In genomic region chr2:28326469-28326805, GRCh38 we compare ENCODE assay signal across 23 cellular contexts.
DNase-seq lines count a peak whose midpoint lies in the region; ATAC-seq and TF ChIP-seq lines count a peak whose summit lies in the region.
"Had no signal": no experiment of that assay in that cellular context is flagged by ENCODE, and none has a peak within 500 bp of the region (broad histone marks: within the 10 kb centered on the region; RNA-seq: fewer than 3 reads in every experiment).

No MANE protein-coding gene starts in this region.

- intact Hi-C loops in vagina (cut with DNase I) (no loop called here), body of pancreas (cut with DNase I) (no loop called here)

- H3K4me3 Mint-ChIP-seq in activated T-cell treated with anti-CD3 and anti-CD28 coated beads, Interleukin-2, amount 50 U/mL, for 24 hours: no peak overlapping the region
- H3K4me3 Mint-ChIP-seq in chondrocyte (ENCODE audit: unreplicated experiment) (no peak overlapping the region), nephron (no peak overlapping the region)
- H3K4me3 Mint-ChIP-seq in effector memory CD8-positive, alpha-beta T cell: no peak overlapping the region
- H3K4me3 Mint-ChIP-seq: activated CD4-positive, alpha-beta T cell treated with anti-CD3 and anti-CD28 coated beads, Interleukin-2, amount 10 ng/mL, durations not matched to agents 24 days and 14 days; naive B cell had no signal

- H3K36me3 Mint-ChIP-seq in activated T-cell treated with anti-CD3 and anti-CD28 coated beads, Interleukin-2, amount 50 U/mL, for 24 hours (ENCODE audit: low read depth): peaks cover 23% of the 10 kb centered on the region
- peaks cover 2% of the 10 kb centered on the region for H3K36me3 Mint-ChIP-seq in chondrocyte (ENCODE audit: low read depth)
- peaks cover 24% of the 10 kb centered on the region for H3K36me3 Mint-ChIP-seq in nephron (ENCODE audit: low read depth)
- H3K36me3 Mint-ChIP-seq in effector memory CD8-positive, alpha-beta T cell (ENCODE audit: insufficient read depth): peaks cover 5% of the 10 kb centered on the region

- no peaks in the 10 kb centered on the region for H3K9me3 Mint-ChIP-seq in activated T-cell treated with anti-CD3 and anti-CD28 coated beads, Interleukin-2, amount 50 U/mL, for 24 hours
- H3K9me3 Mint-ChIP-seq in chondrocyte (ENCODE audit: low read depth): peaks cover 5% of the 10 kb centered on the region
- peaks cover 9% of the 10 kb centered on the region for H3K9me3 Mint-ChIP-seq in nephron
- no peaks in the 10 kb centered on the region for H3K9me3 Mint-ChIP-seq in effector memory CD8-positive, alpha-beta T cell

- H3K27ac Mint-ChIP-seq in activated T-cell treated with anti-CD3 and anti-CD28 coated beads, Interleukin-2, amount 50 U/mL, for 24 hours: peak overlapping the region; percentile 30
- peak overlapping the region; percentile 90 for H3K27ac Mint-ChIP-seq in chondrocyte (ENCODE audit: unreplicated experiment)
- H3K27ac Mint-ChIP-seq in nephron: peak overlapping the region; percentile 55 to 90 (median 61)
- peak overlapping the region in 1 of 2 donors; percentile 62 for H3K27ac Mint-ChIP-seq in effector memory CD8-positive, alpha-beta T cell
- H3K27ac Mint-ChIP-seq: activated CD4-positive, alpha-beta T cell treated with anti-CD3 and anti-CD28 coated beads, Interleukin-2, amount 10 ng/mL, durations not matched to agents 24 days and 14 days had no signal

- no peaks in the 10 kb centered on the region for H3K9me3 ChIP-seq in vagina
- H3K9me3 ChIP-seq in body of pancreas: no peaks in the 10 kb centered on the region
- H3K9me3 ChIP-seq: adrenal gland, heart right ventricle, pancreas, right atrium auricular region, SJSA1, uterus had no signal

- H3K27me3 ChIP-seq in vagina: no peaks in the 10 kb centered on the region
- no peaks in the 10 kb centered on the region for H3K27me3 ChIP-seq in body of pancreas
- H3K27me3 ChIP-seq: adrenal gland, heart right ventricle, pancreas, right atrium auricular region, SJSA1, uterus had no signal

- no peak for TF ChIP-seq CTCF in chondrocyte (IDR thresholded peaks at IDR 0.05)
- TF ChIP-seq CTCF in nephron (IDR thresholded peaks at IDR 0.05; ENCODE audit: unreplicated experiment in 3 of 3): no peak
- no peak for TF ChIP-seq CTCF in vagina (IDR thresholded peaks at IDR 0.05)
- no peak for TF ChIP-seq CTCF in body of pancreas (IDR thresholded peaks at IDR 0.05)

- ATAC-seq in body of pancreas: no peak
- ATAC-seq in HG03159 (IDR thresholded peaks at IDR 0.05; ENCODE audit: unreplicated experiment): no peak
- no peak for ATAC-seq in effector memory CD8-positive, alpha-beta T cell (replicated peaks)
- ATAC-seq: left colon, pancreas had no signal

- no peak for DNase-seq in activated T-cell treated with anti-CD3 and anti-CD28 coated beads, Interleukin-2, amount 50 U/mL, for 24 hours
- no peak for DNase-seq in activated T-cell treated with anti-CD3 and anti-CD28 coated beads, Interleukin-2, amount 50 U/mL, for 1 hour
- DNase-seq in chondrocyte (ENCODE audit: low spot score) (no peak), vagina (ENCODE audit: extremely low spot score in 2 of 2) (peak in 1 of 2 donors; percentile 82), body of pancreas (no peak)
- DNase-seq in effector memory CD8-positive, alpha-beta T cell: no peak
- DNase-seq: activated CD4-positive, alpha-beta T cell treated with anti-CD3 and anti-CD28 coated beads, Interleukin-2, amount 10 ng/mL, durations not matched to agents 24 days and 14 days; activated gamma-delta T cell treated with Interleukin-2 at 50 U/mL for 16 hours; left colon; mesendoderm; naive B cell; NCI-H2029; NK-92 treated with Interleukin-12 subunit alpha and Interleukin-12 subunit beta, amount 100 ng/mL, for 24 hours; pancreas; stimulated activated CD4-positive, alpha-beta T cell treated with anti-CD3 and anti-CD28 coated beads, Interleukin-12 subunit alpha, Interleukin-12 subunit beta, amount 100 ng/mL, for 4 hours; T-helper 2 cell had no signal

- 85 to 96% methylated on average over 4 of the region's 4 CpGs for WGBS in body of pancreas, 2 donors

- peaks cover 50% of the 10 kb centered on the region for H3K4me1 ChIP-seq in vagina
- H3K4me1 ChIP-seq in body of pancreas: peaks cover 1% of the 10 kb centered on the region
- H3K4me1 ChIP-seq: pancreas had no signal

- no peaks in the 10 kb centered on the region for H3K27me3 Mint-ChIP-seq in activated T-cell treated with anti-CD3 and anti-CD28 coated beads, Interleukin-2, amount 50 U/mL, for 24 hours
- H3K27me3 Mint-ChIP-seq in chondrocyte (ENCODE audit: low read depth): no peaks in the 10 kb centered on the region
- H3K27me3 Mint-ChIP-seq in nephron (ENCODE audit: low read depth): peaks cover 4% of the 10 kb centered on the region
- H3K27me3 Mint-ChIP-seq in effector memory CD8-positive, alpha-beta T cell: no peaks in the 10 kb centered on the region
- H3K27me3 Mint-ChIP-seq: activated CD4-positive, alpha-beta T cell treated with anti-CD3 and anti-CD28 coated beads, Interleukin-2, amount 10 ng/mL, durations not matched to agents 24 days and 14 days; naive B cell had no signal

- TF ChIP-seq POLR2A in vagina (IDR thresholded peaks at IDR 0.05): no peak
- TF ChIP-seq POLR2A in body of pancreas (IDR thresholded peaks at IDR 0.05): no peak

- peak overlapping the region; percentile 81 for H3K27ac ChIP-seq in vagina
- no peak overlapping the region for H3K27ac ChIP-seq in body of pancreas
- H3K27ac ChIP-seq: heart right ventricle, pancreas, right atrium auricular region, SJSA1 had no signal

- H3K4me1 Mint-ChIP-seq in activated T-cell treated with anti-CD3 and anti-CD28 coated beads, Interleukin-2, amount 50 U/mL, for 24 hours (ENCODE audit: low read depth): peaks cover 27% of the 10 kb centered on the region
- peaks cover 77% of the 10 kb centered on the region for H3K4me1 Mint-ChIP-seq in chondrocyte (ENCODE audit: low read depth)
- H3K4me1 Mint-ChIP-seq in nephron: peaks cover 53% of the 10 kb centered on the region
- H3K4me1 Mint-ChIP-seq in effector memory CD8-positive, alpha-beta T cell (ENCODE audit: low read depth in 2 of 2): peaks cover 8 to 20% of the 10 kb centered on the region in 2 donors
- H3K4me1 Mint-ChIP-seq: naive B cell had no signal

- H3K36me3 ChIP-seq in vagina (no peaks in the 10 kb centered on the region), body of pancreas (replicated peaks in 1 of 2; ENCODE audit: insufficient read depth in 1 of 2, low read depth in 2 of 2) (no peaks in the 10 kb centered on the region)
- H3K36me3 ChIP-seq: adrenal gland, heart right ventricle, pancreas, right atrium auricular region, SJSA1, uterus had no signal

- H3K4me3 ChIP-seq in vagina: no peak overlapping the region
- H3K4me3 ChIP-seq in body of pancreas: no peak overlapping the region
- H3K4me3 ChIP-seq: adrenal gland, heart right ventricle, pancreas, right atrium auricular region, SJSA1, uterus had no signal
